ENCODE assay signal across 10 cellular contexts in the genomic region with DNA sequence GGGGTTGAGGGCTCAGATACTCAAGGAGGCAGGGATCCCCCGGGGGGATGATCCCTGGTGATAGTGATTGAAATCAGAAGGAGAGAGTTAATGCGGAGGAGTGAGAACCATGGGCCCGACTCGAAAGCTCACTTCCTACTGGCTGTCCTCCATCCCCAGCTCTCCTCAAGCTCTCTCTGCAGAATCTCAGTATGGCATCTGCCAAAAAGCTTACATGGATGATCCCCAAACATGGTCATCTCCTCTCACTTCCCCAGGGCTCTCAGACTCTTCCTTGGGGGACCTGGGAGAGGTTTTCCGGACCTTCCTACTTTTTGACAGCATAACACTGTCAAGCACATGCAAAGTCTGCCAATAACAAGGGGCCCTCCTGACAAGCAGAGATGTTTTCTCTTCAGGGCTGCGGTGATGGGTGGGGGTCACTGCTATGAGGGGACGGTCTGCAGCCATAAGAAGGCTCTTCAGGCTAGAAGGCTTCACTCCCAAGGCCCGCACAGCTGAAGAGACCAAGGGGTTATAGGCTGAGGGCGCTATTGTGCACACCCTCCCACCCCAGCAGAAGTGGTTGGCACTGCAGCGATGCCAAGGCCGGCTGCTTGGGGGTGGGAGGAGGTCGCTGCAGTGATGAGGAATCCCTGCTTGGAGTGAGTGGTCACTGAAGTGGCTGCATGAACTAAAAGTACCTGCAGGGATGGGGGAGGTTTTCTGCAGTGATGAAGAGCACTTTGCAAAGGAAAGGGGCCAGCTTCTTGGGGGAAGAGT. TPM values are rescaled to one million over a fixed set of nuclear protein-coding genes. Genes with fewer than 3 reads are reported as not detected.
A peak's percentile ranks its signal among the peaks of the same experiment; 100 is the strongest.
DNase-seq lines count a peak whose midpoint lies in the region; ATAC-seq and TF ChIP-seq lines count a peak whose summit lies in the region.
"Had no signal": no experiment of that assay in that cellular context is flagged by ENCODE, and none has a peak within 500 bp of the region (broad histone marks: within the 10 kb centered on the region; RNA-seq: fewer than 3 reads in every experiment).

No MANE protein-coding gene starts in this region.

- WGBS in HUES64 = 51% methylated on average over 12 of the region's 12 CpGs

- ATAC-seq in DND-41 (ENCODE audit: insufficient read depth, low read depth) (no peak), GM18858 (IDR thresholded peaks at IDR 0.05; ENCODE audit: unreplicated experiment) (no peak), HG03354 (IDR thresholded peaks at IDR 0.05; ENCODE audit: poor library complexity, severe bottlenecking, unreplicated experiment) (no peak)

- H3K9me3 ChIP-seq in DND-41 (ENCODE audit: insufficient read depth, low read length, severe bottlenecking) = no peaks in the 10 kb centered on the region
- H3K9me3 ChIP-seq in HUES64 (ENCODE audit: insufficient read depth, low read depth, low read length) = no peaks in the 10 kb centered on the region

- H3K4me1 ChIP-seq in DND-41 (ENCODE audit: insufficient read depth, low read length) = peaks cover 18% of the 10 kb centered on the region
- no peaks in the 10 kb centered on the region for H3K4me1 ChIP-seq in HUES64 (ENCODE audit: insufficient read depth, low read length)

- H3K4me3 Mint-ChIP-seq in osteocyte (ENCODE audit: unreplicated experiment) = peak overlapping the region; percentile 70

- H3K4me2 ChIP-seq in DND-41 (ENCODE audit: insufficient read depth, low read length) = peak overlapping the region; percentile 84

- DNase-seq in DND-41 (no peak), cerebellar cortex (ENCODE audit: low spot score) (peak; percentile 20), osteocyte (ENCODE audit: extremely low spot score, unreplicated experiment) (no peak), MV-4-11 (lab: John Stamatoyannopoulos, UW) (no peak)

- peaks cover 45% of the 10 kb centered on the region for H3K27me3 ChIP-seq in DND-41 (ENCODE audit: insufficient read depth, low read length, poor library complexity)
- peaks cover 66% of the 10 kb centered on the region for H3K27me3 ChIP-seq in HUES64 (ENCODE audit: insufficient read depth, low read length)

- peak overlapping the region; percentile 74; the same call in 1 of the 2 replicates for H2AFZ ChIP-seq in DND-41 (ENCODE audit: low read depth, low read length)

- H3K27ac ChIP-seq in DND-41 (ENCODE audit: low read length) = no peak overlapping the region
- no peak overlapping the region for H3K27ac ChIP-seq in HUES64 (ENCODE audit: low read depth, low read length)
- H3K27ac ChIP-seq: skin epidermis had no signal

- H3K36me3 Mint-ChIP-seq in osteocyte (ENCODE audit: unreplicated experiment) = no peaks in the 10 kb centered on the region

- H3K9me3 Mint-ChIP-seq in osteocyte (ENCODE audit: unreplicated experiment) = no peaks in the 10 kb centered on the region

- H3K27me3 Mint-ChIP-seq in osteocyte (ENCODE audit: unreplicated experiment) = peaks cover 52% of the 10 kb centered on the region

- no peaks in the 10 kb centered on the region for H3K79me2 ChIP-seq in DND-41 (ENCODE audit: insufficient read depth, low read length)

- peaks cover 5% of the 10 kb centered on the region for H3K4me1 Mint-ChIP-seq in osteocyte (ENCODE audit: unreplicated experiment)

- TF ChIP-seq CTCF in DND-41 (IDR thresholded peaks at IDR 0.05; ENCODE audit: borderline replicate concordance, extremely low read depth, low read length, poor library complexity, severe bottlenecking) (no peak), osteocyte (IDR thresholded peaks at IDR 0.05) (no peak)

- peaks cover 8% of the 10 kb centered on the region; the same call in 1 of the 2 replicates for H4K20me1 ChIP-seq in DND-41 (ENCODE audit: insufficient read depth, low read length)

- H3K4me3 ChIP-seq in DND-41 (ENCODE audit: low read depth in 1 of 2, low read length in 2 of 2) = peak overlapping the region in 1 of 2 experiments; percentile 57; a peak in 2 of 4 replicates
- H3K4me3 ChIP-seq in HUES64 (ENCODE audit: low read length) = peak overlapping the region; percentile 58

- no peak overlapping the region for H3K27ac Mint-ChIP-seq in osteocyte (ENCODE audit: unreplicated experiment)

- H3K9ac ChIP-seq in DND-41 (ENCODE audit: low read depth, low read length) (no peak overlapping the region; the same call in 1 of the 2 replicates), HUES64 (ENCODE audit: low read depth, low read length) (no peak overlapping the region)

- H3K36me3 ChIP-seq in DND-41 (ENCODE audit: insufficient read depth, low read length) (no peaks in the 10 kb centered on the region), HUES64 (ENCODE audit: insufficient read depth, low read length) (no peaks in the 10 kb centered on the region)

RNA-seq across cellular contexts. Expression of a gene that starts 0.8 kb away (rescaled TPM):
- 0.25 TPM for polyA plus RNA-seq in HUES64 (2013, experiment 1 of 2)
- polyA plus RNA-seq in HUES64 (2013, experiment 2 of 2) = not detected
- 0.11 TPM in 1 of 2 replicates, not detected in the other for total RNA-seq in osteocyte
- total RNA-seq: kidney epithelial cell, RPMI7951 had no signal

RNA-seq across cellular contexts. Expression of a gene that starts 20.2 kb away (rescaled TPM):
- 42.7 TPM for polyA plus RNA-seq in HUES64 (2013, experiment 1 of 2)
- polyA plus RNA-seq in HUES64 (2013, experiment 2 of 2) = 39.8 TPM
- total RNA-seq in osteocyte = 38.2 and 40.7 TPM in 2 replicates

RNA-seq across cellular contexts. Expression of a gene that starts 20.9 kb away (rescaled TPM):
- polyA plus RNA-seq in HUES64 (2013, experiment 1 of 2) = 6.2 TPM
- polyA plus RNA-seq in HUES64 (2013, experiment 2 of 2) = 7.3 TPM
- 3.9 and 4.5 TPM in 2 replicates for total RNA-seq in osteocyte

RNA-seq across cellular contexts. Expression of a gene that starts 32.8 kb away (rescaled TPM):
- 6.3 TPM for polyA plus RNA-seq in HUES64 (2013, experiment 1 of 2)
- polyA plus RNA-seq in HUES64 (2013, experiment 2 of 2) = 7.7 TPM
- 1.8 and 2.0 TPM in 2 replicates for total RNA-seq in osteocyte

RNA-seq across cellular contexts. Expression of a gene that starts 42.6 kb away (rescaled TPM):
- 32.6 TPM for polyA plus RNA-seq in HUES64 (2013, experiment 1 of 2)
- polyA plus RNA-seq in HUES64 (2013, experiment 2 of 2) = 24.3 TPM
- 60.5 and 69.5 TPM in 2 replicates for total RNA-seq in osteocyte
